Comparison of ENCODE assay signal across 8 cellular contexts in genomic region chr5:41835625-41836024, GRCh38.
DNase-seq lines count a peak whose midpoint lies in the region; ATAC-seq lines count a peak whose summit lies in the region.

No MANE protein-coding gene starts in this region.

- DNase-seq in GM04504 (ENCODE audit: low read depth) (peak; percentile 68), NCI-H69 (lab: John Stamatoyannopoulos, UW) (peak; percentile 62), epidermal melanocyte (ENCODE audit: insufficient read length, low spot score) (peak; percentile 40), nucleus accumbens (lab: John Stamatoyannopoulos, UW) (peak in 36 of 56 donors; percentile 2 to 70 (median 20)), NCI-H2029 treated with DMSO at 0.1 percent for 48 hours (lab: John Stamatoyannopoulos, UW) (no peak), GDM1 (lab: John Stamatoyannopoulos, UW) (no peak)
- no peak for DNase-seq in activated CD4-positive, alpha-beta T cell treated with anti-CD3 and anti-CD28 coated beads, Interleukin-2, amount 50 U/mL, for 4 hours

- ATAC-seq in GM21528 (IDR thresholded peaks at IDR 0.05; ENCODE audit: low FRiP score, unreplicated experiment): no peak

Comparison
In these comparisons a context has a peak if more than half of its experiments do, and no peak if none do; other contexts are left out.
1. DNase-seq: peak in GM04504 (single experiment), NCI-H69 (single experiment), epidermal melanocyte (single experiment) and nucleus accumbens (36 of 56); none in NCI-H2029 treated with DMSO at 0.1 percent for 48 hours (single experiment), activated CD4-positive, alpha-beta T cell treated with anti-CD3 and anti-CD28 coated beads, Interleukin-2, amount 50 U/mL, for 4 hours (0 of 2) and GDM1 (single experiment).